ENCODE assay signal across 14 cellular contexts in genomic region chr20:46808565-46808964, GRCh38.
"Had no signal": no experiment of that assay in that cellular context is flagged by ENCODE, and none has a peak within 500 bp of the region (broad histone marks: within the 10 kb centered on the region; RNA-seq: fewer than 3 reads in every experiment).

No MANE protein-coding gene starts in this region.

- H3K4me1 ChIP-seq: breast epithelium, lower lobe of right lung had no signal

- DNase-seq: activated CD4-positive, alpha-beta memory T cell treated with anti-CD3 and anti-CD28 coated beads for 36 hours; activated gamma-delta T cell; activated naive CD8-positive, alpha-beta T cell treated with anti-CD3 and anti-CD28 coated beads, Interleukin-2, amount 10 ng/mL, durations not matched to agents 7 days and 5 days; activated T-cell treated with anti-CD3 and anti-CD28 coated beads, Interleukin-2, amount 50 U/mL, for 4 hours; aorta; dorsolateral prefrontal cortex; hypothalamus; kidney glomerular epithelial cell; lower lobe of right lung; pancreas; stimulated activated CD4-positive, alpha-beta T cell treated with anti-CD3 and anti-CD28 coated beads, Interleukin-15, amount 100 ng/mL, for 24 hours; stimulated activated CD4-positive, alpha-beta T cell treated with anti-CD3 and anti-CD28 coated beads, Interleukin-4, amount 100 ng/mL, for 4 hours had no signal

- H3K9me3 ChIP-seq: breast epithelium, lower lobe of right lung, pancreas had no signal

- FAIRE-seq: pancreas had no signal

- H3K27ac ChIP-seq: breast epithelium, dorsolateral prefrontal cortex, lower lobe of right lung, pancreas had no signal

- H3K36me3 ChIP-seq: breast epithelium, lower lobe of right lung, pancreas had no signal

- ATAC-seq: activated T-cell treated with anti-CD3 and anti-CD28 coated beads, Interleukin-2, amount 50 U/mL, for 4 hours; esophagus mucosa; lower lobe of right lung had no signal

- H3K4me3 ChIP-seq: breast epithelium, dorsolateral prefrontal cortex, lower lobe of right lung, pancreas had no signal
